In genomic region chr16:75250809-75251279, GRCh38 we compare ENCODE assay signal across 9 cellular contexts. TPM values are rescaled to one million over a fixed set of nuclear protein-coding genes. Genes with fewer than 3 reads are reported as not detected.
DNase-seq lines count a peak whose midpoint lies in the region; ATAC-seq, FAIRE-seq and TF ChIP-seq lines count a peak whose summit lies in the region.
"Had no signal": no experiment of that assay in that cellular context is flagged by ENCODE, and none has a peak within 500 bp of the region (broad histone marks: within the 10 kb centered on the region; RNA-seq: fewer than 3 reads in every experiment).

No MANE protein-coding gene starts in this region.

- whole genome bisulfite sequencing in prostate gland: under 1% methylated on average over 42 of the region's 59 CpGs

- H3K4me3 Mint-ChIP-seq in activated CD4-positive, alpha-beta T cell treated with anti-CD3 and anti-CD28 coated beads for 36 hours: peak overlapping the region; percentile 13

- POLR2A ChIA-PET in activated CD4-positive, alpha-beta T cell treated with anti-CD3 and anti-CD28 coated beads for 36 hours (lab: Charles Lee): no interaction called here

- in situ Hi-C loops in KBM-7 (cut with MboI; ENCODE audit: low pct_unique_long_range_greater_than_20kb, low sequenced_read_pairs): no loop called here

- TF ChIP-seq CTCF in RWPE2 (IDR thresholded peaks at IDR 0.05; ENCODE audit: poor library complexity, severe bottlenecking) (no peak), prostate gland (IDR thresholded peaks at IDR 0.05) (no peak)

- TF ChIP-seq POLR2A in prostate gland (IDR thresholded peaks at IDR 0.05): no peak

- no peaks in the 10 kb centered on the region for H3K27me3 ChIP-seq in RWPE2 (ENCODE audit: insufficient read depth, poor library complexity, severe bottlenecking)
- no peaks in the 10 kb centered on the region for H3K27me3 ChIP-seq in prostate gland (replicated peaks; ENCODE audit: insufficient read depth)

- peaks cover 6% of the 10 kb centered on the region for H3K4me1 Mint-ChIP-seq in activated CD4-positive, alpha-beta T cell treated with anti-CD3 and anti-CD28 coated beads for 36 hours

- ATAC-seq in activated CD4-positive, alpha-beta T cell treated with anti-CD3 and anti-CD28 coated beads for 36 hours: peak; percentile 21
- ATAC-seq in HG02623 (IDR thresholded peaks at IDR 0.05; ENCODE audit: unreplicated experiment) (peak; percentile 26), RWPE2 (ENCODE audit: low read depth) (peak; percentile 3; the same call in 1 of the 3 replicates)

- FAIRE-seq in frontal cortex (lab: Jason Lieb, UNC): no peak
- FAIRE-seq: G401.6 had no signal

- H3K27ac ChIP-seq in RWPE2 (ENCODE audit: poor library complexity, severe bottlenecking) (peak overlapping the region; percentile 94), prostate gland (peak overlapping the region; percentile 88 to 89)

- H3K4me3 ChIP-seq in RWPE2 (ENCODE audit: severe bottlenecking) (peak overlapping the region; percentile 90), prostate gland (peak overlapping the region; percentile 81 to 85)

- no peaks in the 10 kb centered on the region for H3K9me3 Mint-ChIP-seq in activated CD4-positive, alpha-beta T cell treated with anti-CD3 and anti-CD28 coated beads for 36 hours (ENCODE audit: low read depth)

- CTCF ChIA-PET in activated CD4-positive, alpha-beta T cell treated with anti-CD3 and anti-CD28 coated beads for 36 hours (lab: Charles Lee): interaction anchor here (0.8 to 1.2 kb wide), 2 partner anchors 17 to 128 kb away, joined by 5 to 10 read pairs; no protein-coding TSS in a partner anchor

- no peak overlapping the region for H3K27ac Mint-ChIP-seq in activated CD4-positive, alpha-beta T cell treated with anti-CD3 and anti-CD28 coated beads for 36 hours

- H3K36me3 ChIP-seq in RWPE2 (ENCODE audit: low read depth) (0 out of 2 replicates have a peak, but pooled peaks cover 5% of the 10 kb centered on the region), prostate gland (no peaks in the 10 kb centered on the region)

- peaks cover 59% of the 10 kb centered on the region for H3K4me1 ChIP-seq in RWPE2 (ENCODE audit: insufficient read depth, poor library complexity, severe bottlenecking)
- peaks cover 21% of the 10 kb centered on the region for H3K4me1 ChIP-seq in prostate gland (replicated peaks)

- H3K9me3 ChIP-seq in RWPE2 (ENCODE audit: severe bottlenecking) (no peaks in the 10 kb centered on the region), prostate gland (no peaks in the 10 kb centered on the region)

- H3K36me3 Mint-ChIP-seq in activated CD4-positive, alpha-beta T cell treated with anti-CD3 and anti-CD28 coated beads for 36 hours (ENCODE audit: low read depth): no peaks in the 10 kb centered on the region

- peak; percentile 43 for DNase-seq in activated CD4-positive, alpha-beta T cell treated with anti-CD3 and anti-CD28 coated beads for 36 hours
- DNase-seq in activated CD4-positive, alpha-beta T cell treated with anti-CD3 and anti-CD28 coated beads for 48 hours: no peak
- no peak for DNase-seq in RWPE2 (ENCODE audit: low spot score)
- DNase-seq in frontal cortex (ENCODE audit: low spot score in 2 of 2): peak; percentile 71 to 72
- no peak for DNase-seq in prostate gland (ENCODE audit: low spot score)
- no peak for DNase-seq in amniotic stem cell (lab: John Stamatoyannopoulos, UW)
- DNase-seq in KBM-7: no peak

- H3K27me3 Mint-ChIP-seq in activated CD4-positive, alpha-beta T cell treated with anti-CD3 and anti-CD28 coated beads for 36 hours: peaks cover 25% of the 10 kb centered on the region

- intact Hi-C loops in activated CD4-positive, alpha-beta T cell treated with anti-CD3 and anti-CD28 coated beads for 36 hours (cut with DNase I, micrococcal nuclease): loop anchor here in 1 of 2 experiments (5.0 kb wide), 1 partner anchor 136 kb away; no protein-coding TSS in a partner anchor
- intact Hi-C loops in prostate gland (cut with DNase I): loop anchor here (5.0 kb wide), 1 partner anchor 136 kb away; no protein-coding TSS in a partner anchor

RNA-seq across cellular contexts. Expression of gene BCAR1, which starts 0.6 kb away (rescaled TPM):
- total RNA-seq in activated CD4-positive, alpha-beta T cell treated with anti-CD3 and anti-CD28 coated beads for 36 hours: 1 to 10 TPM in 1 of 2 experiments, under 1 TPM in 1; 0.98 to 1.7 TPM
- total RNA-seq in frontal cortex: 21.6 TPM
- total RNA-seq in prostate gland: 100 to 1,000 TPM in 1 of 2 donors, 10 to 100 TPM in 1; 51.1 to 181 TPM

RNA-seq across cellular contexts. Expression of gene CTRB1, which starts 32.1 kb away (rescaled TPM):
- not detected for total RNA-seq in activated CD4-positive, alpha-beta T cell treated with anti-CD3 and anti-CD28 coated beads for 36 hours
- total RNA-seq in frontal cortex (not detected), prostate gland (1 to 10 TPM in 1 of 2 donors, not detected in 1; 7.0 TPM)

RNA-seq across cellular contexts. Expression of gene CTRB2, which starts 43.9 kb away (rescaled TPM):
- total RNA-seq in activated CD4-positive, alpha-beta T cell treated with anti-CD3 and anti-CD28 coated beads for 36 hours: not detected
- total RNA-seq in frontal cortex: not detected
- not detected for total RNA-seq in prostate gland

Comparison
In these comparisons a context has a peak if more than half of its experiments do, and no peak if none do; other contexts are left out.
1. DNase-seq: peak in activated CD4-positive, alpha-beta T cell treated with anti-CD3 and anti-CD28 coated beads for 36 hours (single experiment) and frontal cortex (2 of 2); none in activated CD4-positive, alpha-beta T cell treated with anti-CD3 and anti-CD28 coated beads for 48 hours (single experiment), RWPE2 (single experiment), prostate gland (single experiment), amniotic stem cell (single experiment) and KBM-7 (single experiment).
2. Peak in every context shown above with its lines, with median percentiles within 50 percentile points of each other: ATAC-seq.